Comparison of ENCODE assay signal across 9 cellular contexts in the genomic region with DNA sequence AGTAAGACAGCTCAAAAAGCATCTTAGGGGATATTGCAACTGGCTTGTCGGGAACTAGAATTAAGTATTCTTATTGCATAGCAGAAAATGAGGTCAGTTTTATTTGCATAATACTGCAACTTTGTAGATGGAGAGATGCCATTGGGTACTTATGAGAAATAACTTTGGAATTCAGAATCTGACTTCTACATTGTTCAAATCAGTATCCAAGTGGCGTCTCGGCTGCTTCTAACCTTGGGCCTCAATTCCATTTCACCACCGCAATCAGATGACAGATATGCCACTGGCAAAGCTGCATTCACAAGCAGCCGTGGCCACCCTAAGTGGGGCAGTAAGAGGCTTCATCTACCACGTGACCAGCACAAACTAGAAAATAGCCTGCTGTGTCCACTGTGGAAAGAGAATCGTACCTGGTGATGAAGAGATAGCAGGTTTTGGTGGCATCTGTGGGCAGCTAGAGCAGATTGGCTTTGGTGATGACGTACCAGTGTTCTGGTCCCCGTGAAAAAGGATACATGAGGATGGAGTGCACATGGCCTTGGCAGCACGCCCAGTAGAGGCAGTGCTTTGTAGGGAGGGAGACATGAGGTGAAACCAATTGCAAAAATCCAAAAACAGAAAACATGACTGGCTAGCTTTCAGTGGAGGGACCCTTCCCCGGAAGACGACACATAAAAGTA.
DNase-seq lines count a peak whose midpoint lies in the region; ATAC-seq and TF ChIP-seq lines count a peak whose summit lies in the region.
"Had no signal": no experiment of that assay in that cellular context is flagged by ENCODE, and none has a peak within 500 bp of the region (broad histone marks: within the 10 kb centered on the region; RNA-seq: fewer than 3 reads in every experiment).

No MANE protein-coding gene starts in this region.

- H3K79me2 ChIP-seq in H9 (ENCODE audit: insufficient read depth, low read length), result no peaks in the 10 kb centered on the region

- no peak overlapping the region for H3K9ac ChIP-seq in H9 (ENCODE audit: extremely low read depth, insufficient read length, low read length)

- H3T11ph ChIP-seq in H9 (ENCODE audit: low read length), result no peak overlapping the region

- CTCF ChIA-PET in A673 (lab: Charles Lee), result no interaction called here
- CTCF ChIA-PET in CD4-positive, alpha-beta T cell (lab: Charles Lee), result interaction anchor here (0.6 kb wide), 1 partner anchor 123 kb away, joined by 3 read pairs; no protein-coding TSS in a partner anchor

- H3K4me3 Mint-ChIP-seq in CD4-positive, alpha-beta T cell, result no peak overlapping the region
- H3K4me3 Mint-ChIP-seq in progenitor cell of endocrine pancreas (ENCODE audit: low read depth), result no peak overlapping the region
- H3K4me3 Mint-ChIP-seq in natural killer cell, result no peak overlapping the region
- no peak overlapping the region for H3K4me3 Mint-ChIP-seq in H9
- H3K4me3 Mint-ChIP-seq: activated naive CD4-positive, alpha-beta T cell treated with anti-CD3 and anti-CD28 coated beads, Interleukin-2, amount 50 U/mL, for 24 hours had no signal

- DNase-seq in A673 (ENCODE audit: low spot score) (peak; percentile 37), M059J (ENCODE audit: low read depth) (peak; percentile 96), amniotic stem cell (lab: John Stamatoyannopoulos, UW) (peak; percentile 79), hypothalamus (lab: John Stamatoyannopoulos, UW) (peak in 28 of 51 donors; percentile 5 to 59 (median 38)), progenitor cell of endocrine pancreas (ENCODE audit: low spot score, unreplicated experiment) (no peak), natural killer cell (no peak), H9 (no peak)
- no peak for DNase-seq in CD4-positive, alpha-beta T cell

- H4K8ac ChIP-seq in H9 (replicated peaks; ENCODE audit: insufficient read length, low read depth, low read length), result no peak overlapping the region

- H2BK12ac ChIP-seq in H9 (ENCODE audit: insufficient read length, low read depth, low read length), result no peak overlapping the region

- H2BK15ac ChIP-seq in H9 (ENCODE audit: low read depth, low read length), result no peak overlapping the region

- no peaks in the 10 kb centered on the region for H4K20me1 ChIP-seq in H9 (ENCODE audit: control insufficient read depth, insufficient read depth, insufficient read length)

- no peak overlapping the region for H3K18ac ChIP-seq in H9 (ENCODE audit: insufficient read length, low read depth, low read length)

- no peak overlapping the region for H3K14ac ChIP-seq in H9 (ENCODE audit: insufficient read depth, low read length)

- no TSS peak for BruUV-seq in A673 (replicated peaks; lab: Mats Ljungman, UMichigan)

- no peak overlapping the region for H3K23ac ChIP-seq in H9 (ENCODE audit: insufficient read length, low read depth, low read length)

- no peak overlapping the region for H3K27ac Mint-ChIP-seq in CD4-positive, alpha-beta T cell
- H3K27ac Mint-ChIP-seq in progenitor cell of endocrine pancreas (no peak overlapping the region), natural killer cell (no peak overlapping the region), H9 (peak overlapping the region in 1 of 3 experiments; percentile 53; a peak in 1 of 7 replicates)
- H3K27ac Mint-ChIP-seq: activated naive CD4-positive, alpha-beta T cell treated with anti-CD3 and anti-CD28 coated beads, Interleukin-2, amount 50 U/mL, for 24 hours had no signal

- no peak for ATAC-seq in CD4-positive, alpha-beta T cell (ENCODE audit: poor library complexity)
- no peak for ATAC-seq in natural killer cell

- intact Hi-C loops in A673 (cut with micrococcal nuclease; ENCODE audit: unreplicated experiment) (no loop called here), natural killer cell (cut with micrococcal nuclease) (no loop called here)
- intact Hi-C loops in CD4-positive, alpha-beta T cell (cut with DNase I, micrococcal nuclease), result no loop called here

- TF ChIP-seq CTCF in A673 (conservative IDR thresholded peaks at IDR 0.05; ENCODE audit: low read depth, low read length), result no peak
- no peak for TF ChIP-seq CTCF in CD4-positive, alpha-beta T cell (IDR thresholded peaks at IDR 0.05)
- no peak for TF ChIP-seq CTCF in progenitor cell of endocrine pancreas (IDR thresholded peaks at IDR 0.05; ENCODE audit: unreplicated experiment)
- no peak for TF ChIP-seq CTCF in natural killer cell (IDR thresholded peaks at IDR 0.05)
- TF ChIP-seq CTCF in H9 (conservative IDR thresholded peaks at IDR 0.05), result no peak

- POLR2A ChIA-PET in A673 (lab: Charles Lee; ENCODE audit: low non-redundant PET), result interaction anchor here (0.6 kb wide), 1 partner anchor 340 kb away, joined by 8 read pairs; no protein-coding TSS in a partner anchor
- POLR2A ChIA-PET in CD4-positive, alpha-beta T cell (lab: Charles Lee), result no interaction called here

- no peaks in the 10 kb centered on the region for H3K23me2 ChIP-seq in H9 (ENCODE audit: insufficient read length, low read depth, low read length, poor library complexity, severe bottlenecking)

- no peak overlapping the region for H3K56ac ChIP-seq in H9 (ENCODE audit: insufficient read length, low read depth, low read length)

- no peaks in the 10 kb centered on the region for H3K9me3 Mint-ChIP-seq in CD4-positive, alpha-beta T cell
- H3K9me3 Mint-ChIP-seq in progenitor cell of endocrine pancreas (ENCODE audit: low read depth) (no peaks in the 10 kb centered on the region), natural killer cell (no peaks in the 10 kb centered on the region), H9 (no peaks in the 10 kb centered on the region)
- H3K9me3 Mint-ChIP-seq: activated naive CD4-positive, alpha-beta T cell treated with anti-CD3 and anti-CD28 coated beads, Interleukin-2, amount 50 U/mL, for 24 hours had no signal

- H3K4me1 ChIP-seq in A673 (ENCODE audit: insufficient read depth, low read length, poor library complexity, severe bottlenecking) (no peaks in the 10 kb centered on the region), H9 (ENCODE audit: insufficient read depth, low read length) (no peaks in the 10 kb centered on the region)

- H2AFZ ChIP-seq in H9 (ENCODE audit: low read length), result no peak overlapping the region

- no peak overlapping the region for H3K4me3 ChIP-seq in A673 (ENCODE audit: low read depth, low read length, poor library complexity, severe bottlenecking)

- H3K4ac ChIP-seq in H9 (ENCODE audit: low read depth, low read length), result no peak overlapping the region

- H3K36me3 ChIP-seq in A673 (ENCODE audit: insufficient read depth, low read length, poor library complexity, severe bottlenecking), result no peaks in the 10 kb centered on the region

- H3K4me2 ChIP-seq in H9 (ENCODE audit: insufficient read depth, insufficient read length, low read length), result no peak overlapping the region

- H3K9me3 ChIP-seq in A673 (ENCODE audit: low read depth, low read length, poor library complexity, severe bottlenecking) (no peaks in the 10 kb centered on the region), H9 (ENCODE audit: control insufficient read depth, low read depth, low read length) (no peaks in the 10 kb centered on the region)
- no peaks in the 10 kb centered on the region for H3K9me3 ChIP-seq in CD4-positive, alpha-beta T cell (ENCODE audit: control insufficient read depth, low read length)

- no peak overlapping the region for H4K91ac ChIP-seq in H9 (ENCODE audit: insufficient read length, low read depth, low read length)

- H3K27me3 ChIP-seq in A673 (replicated peaks; ENCODE audit: insufficient read depth, low read depth, low read length, poor library complexity) (no peaks in the 10 kb centered on the region), H9 (ENCODE audit: insufficient read depth, low read length) (no peaks in the 10 kb centered on the region)
- no peaks in the 10 kb centered on the region for H3K27me3 ChIP-seq in CD4-positive, alpha-beta T cell (ENCODE audit: control insufficient read depth, insufficient read depth, low read length)

- H3K36me3 Mint-ChIP-seq in CD4-positive, alpha-beta T cell (ENCODE audit: low read depth), result peaks cover 52% of the 10 kb centered on the region
- peaks cover 6% of the 10 kb centered on the region for H3K36me3 Mint-ChIP-seq in progenitor cell of endocrine pancreas (ENCODE audit: insufficient read depth)
- no peaks in the 10 kb centered on the region for H3K36me3 Mint-ChIP-seq in natural killer cell
- H3K36me3 Mint-ChIP-seq in H9 (ENCODE audit: insufficient read depth in 1 of 3, low read depth in 3 of 3), result peaks cover 0 to 5% (median 0%) of the 10 kb centered on the region in 3 experiments; a peak in 3 of 7 replicates

- no peak overlapping the region for H2BK120ac ChIP-seq in H9 (ENCODE audit: low read depth, low read length, poor library complexity, severe bottlenecking)

- H3K27me3 Mint-ChIP-seq in CD4-positive, alpha-beta T cell, result no peaks in the 10 kb centered on the region
- H3K27me3 Mint-ChIP-seq in progenitor cell of endocrine pancreas (no peaks in the 10 kb centered on the region), natural killer cell (ENCODE audit: low read depth in 2 of 2) (no peaks in the 10 kb centered on the region), H9 (ENCODE audit: low read depth) (no peaks in the 10 kb centered on the region)
- H3K27me3 Mint-ChIP-seq: activated naive CD4-positive, alpha-beta T cell treated with anti-CD3 and anti-CD28 coated beads, Interleukin-2, amount 50 U/mL, for 24 hours had no signal

- no peak overlapping the region for H4K5ac ChIP-seq in H9 (ENCODE audit: insufficient read length, low read depth, low read length)

- no peaks in the 10 kb centered on the region for H3K4me1 Mint-ChIP-seq in CD4-positive, alpha-beta T cell (ENCODE audit: low read depth)
- H3K4me1 Mint-ChIP-seq in progenitor cell of endocrine pancreas (ENCODE audit: low read depth) (no peaks in the 10 kb centered on the region), natural killer cell (no peaks in the 10 kb centered on the region), H9 (no peaks in the 10 kb centered on the region; a peak in 1 of 4 replicates)
- H3K4me1 Mint-ChIP-seq: activated naive CD4-positive, alpha-beta T cell treated with anti-CD3 and anti-CD28 coated beads, Interleukin-2, amount 50 U/mL, for 24 hours had no signal

- no peak overlapping the region for H2AK5ac ChIP-seq in H9 (ENCODE audit: insufficient read length, low read length)

- no peak overlapping the region for H2BK5ac ChIP-seq in H9 (ENCODE audit: insufficient read length, low read length)

- WGBS in H9 (ENCODE audit: extremely low coverage, insufficient read length, low lambda C conversion rate), result no CpG with 5 or more reads among the region's 12 CpGs

- H3K27ac ChIP-seq in A673 (ENCODE audit: low read depth, low read length, poor library complexity, severe bottlenecking) (no peak overlapping the region), H9 (ENCODE audit: insufficient read length, low read depth, low read length) (no peak overlapping the region)
- no peak overlapping the region for H3K27ac ChIP-seq in CD4-positive, alpha-beta T cell (ENCODE audit: low read depth, low read length)

- no peak overlapping the region for H2BK20ac ChIP-seq in H9 (ENCODE audit: low read depth, low read length, poor library complexity, severe bottlenecking)

- H3K79me1 ChIP-seq in H9 (ENCODE audit: insufficient read depth, low read depth, low read length, poor library complexity, severe bottlenecking), result no peaks in the 10 kb centered on the region

Comparison
In these comparisons a context has a peak if more than half of its experiments do, and no peak if none do; other contexts are left out.
1. DNase-seq: peak in A673 (single experiment), M059J (single experiment), amniotic stem cell (single experiment) and hypothalamus (28 of 51); none in CD4-positive, alpha-beta T cell (0 of 10), progenitor cell of endocrine pancreas (single experiment), natural killer cell (single experiment) and H9 (single experiment).